In genomic region chrX:49058794-49059193, GRCh38 we compare ENCODE assay signal across 14 cellular contexts. TPM values are rescaled to one million over a fixed set of nuclear protein-coding genes. Genes with fewer than 3 reads are reported as not detected.
A peak's percentile ranks its signal among the peaks of the same experiment; 100 is the strongest.
DNase-seq lines count a peak whose midpoint lies in the region; ATAC-seq and TF ChIP-seq lines count a peak whose summit lies in the region.
"Had no signal": no experiment of that assay in that cellular context is flagged by ENCODE, and none has a peak within 500 bp of the region (broad histone marks: within the 10 kb centered on the region; RNA-seq: fewer than 3 reads in every experiment).

CCDC120 (plus strand) TSS chrX:49058999; CDS start chrX:49062042, 3,043 bp downstream.

- no peak within 1 kb of the TSS for H3K27ac Mint-ChIP-seq in CD4-positive, alpha-beta T cell
- H3K27ac Mint-ChIP-seq in naive thymus-derived CD4-positive, alpha-beta T cell = peak within 1 kb of the TSS in 3 of 9 donors; percentile 14 to 65 (median 28)
- H3K27ac Mint-ChIP-seq: brain; T-helper 2 cell treated with Interferon-gamma antibody and Interleukin-4, amounts not matched to agents 5 μg/mL and 100 μg/mL, for 36 hours had no signal

- no peaks in the 10 kb centered on the region for H3K9me3 ChIP-seq in CD4-positive, alpha-beta T cell (ENCODE audit: control insufficient read depth, low read length)
- no peaks in the 10 kb centered on the region for H3K9me3 ChIP-seq in OCI-LY1 (ENCODE audit: low read length)
- no peaks in the 10 kb centered on the region for H3K9me3 ChIP-seq in gastroesophageal sphincter
- no peaks in the 10 kb centered on the region for H3K9me3 ChIP-seq in naive thymus-derived CD4-positive, alpha-beta T cell (ENCODE audit: control insufficient read depth in 2 of 3, low read length in 3 of 3)
- H3K9me3 ChIP-seq: uterus had no signal

- no peaks in the 10 kb centered on the region for H3K79me2 ChIP-seq in OCI-LY1 (ENCODE audit: insufficient read depth, low read length)

- no peaks in the 10 kb centered on the region for H3K36me3 Mint-ChIP-seq in CD4-positive, alpha-beta T cell (ENCODE audit: low read depth)
- peaks cover 0 to 6% (median 0%) of the 10 kb centered on the region in 5 donors for H3K36me3 Mint-ChIP-seq in naive thymus-derived CD4-positive, alpha-beta T cell

- no peak for TF ChIP-seq CTCF in CD4-positive, alpha-beta T cell (IDR thresholded peaks at IDR 0.05)
- TF ChIP-seq CTCF in OCI-LY1 (IDR thresholded peaks at IDR 0.05; ENCODE audit: low read length) = no peak
- no peak for TF ChIP-seq CTCF in gastroesophageal sphincter (IDR thresholded peaks at IDR 0.05)

- no peak within 1 kb of the TSS for H2AFZ ChIP-seq in OCI-LY1 (ENCODE audit: low read length)

- CTCF ChIA-PET in CD4-positive, alpha-beta T cell (lab: Charles Lee) = no interaction called here
- CTCF ChIA-PET in naive thymus-derived CD4-positive, alpha-beta T cell (lab: Charles Lee) = interaction anchor here (0.6 kb wide), 1 partner anchor 1032 kb away, joined by 3 read pairs; no protein-coding TSS in a partner anchor

- H3K4me3 Mint-ChIP-seq in CD4-positive, alpha-beta T cell = no peak within 1 kb of the TSS
- H3K4me3 Mint-ChIP-seq in naive thymus-derived CD4-positive, alpha-beta T cell = no peak within 1 kb of the TSS
- H3K4me3 Mint-ChIP-seq: naive thymus-derived CD8-positive, alpha-beta T cell; T-helper 2 cell treated with Interferon-gamma antibody and Interleukin-4, amounts not matched to agents 5 μg/mL and 100 μg/mL, for 36 hours had no signal

- no peaks in the 10 kb centered on the region for H3K9me2 ChIP-seq in OCI-LY1 (ENCODE audit: low read depth, low read length)

- H3K4me3 ChIP-seq in OCI-LY1 (ENCODE audit: low read depth, low read length, poor library complexity, severe bottlenecking) = peak within 1 kb of the TSS; percentile 49
- peak within 1 kb of the TSS in 1 of 2 donors; percentile 10 for H3K4me3 ChIP-seq in gastroesophageal sphincter
- no peak within 1 kb of the TSS for H3K4me3 ChIP-seq in naive thymus-derived CD4-positive, alpha-beta T cell (ENCODE audit: low read length)
- H3K4me3 ChIP-seq: uterus had no signal

- whole genome bisulfite sequencing in gastroesophageal sphincter (ENCODE audit: low coverage in 1 of 2), 2 donors = no CpG with 5 or more reads among the region's 5 CpGs

- H3K36me3 ChIP-seq in OCI-LY1 (ENCODE audit: insufficient read depth, low read length) (no peaks in the 10 kb centered on the region), gastroesophageal sphincter (peaks cover 0 to 14% of the 10 kb centered on the region in 2 donors)
- H3K36me3 ChIP-seq in naive thymus-derived CD4-positive, alpha-beta T cell (ENCODE audit: control insufficient read depth in 2 of 3, insufficient read depth in 3 of 3, low read length in 3 of 3) = peaks cover 0 to 3% (median 0%) of the 10 kb centered on the region in 3 experiments
- H3K36me3 ChIP-seq: uterus had no signal

- no peak for DNase-seq in CD4-positive, alpha-beta T cell
- DNase-seq in naive thymus-derived CD4-positive, alpha-beta T cell = no peak
- no peak for DNase-seq in stimulated activated CD4-positive, alpha-beta T cell treated with anti-CD3 and anti-CD28 coated beads, Interleukin-2, amount 100 ng/mL, for 24 hours
- no peak for DNase-seq in activated naive CD4-positive, alpha-beta T cell (lab: John Stamatoyannopoulos, UW)
- DNase-seq: activated CD8-positive, alpha-beta memory T cell treated with anti-CD3 and anti-CD28 coated beads, Interleukin-2, amount 50 U/mL, for 4 hours; IMR-90; naive thymus-derived CD8-positive, alpha-beta T cell; uterus had no signal

- H3K4me1 ChIP-seq in OCI-LY1 (ENCODE audit: insufficient read depth, low read length, severe bottlenecking) = peaks cover 19% of the 10 kb centered on the region
- peaks cover 0 to 16% (median 0%) of the 10 kb centered on the region in 3 donors for H3K4me1 ChIP-seq in gastroesophageal sphincter
- H3K4me1 ChIP-seq in naive thymus-derived CD4-positive, alpha-beta T cell (ENCODE audit: control insufficient read depth in 2 of 2, insufficient read depth in 2 of 2, low read length in 2 of 2) = peaks cover 8% of the 10 kb centered on the region in 2 donors
- H3K4me1 ChIP-seq: uterus had no signal

- TF ChIP-seq EP300 in gastroesophageal sphincter (IDR thresholded peaks at IDR 0.05) = no peak

- H3K4me1 Mint-ChIP-seq in CD4-positive, alpha-beta T cell (ENCODE audit: low read depth) = peaks cover 21% of the 10 kb centered on the region
- H3K4me1 Mint-ChIP-seq in naive thymus-derived CD4-positive, alpha-beta T cell = peaks cover 10 to 27% (median 23%) of the 10 kb centered on the region in 7 donors

- peak within 1 kb of the TSS; percentile 34; the same call in 1 of the 2 replicates for H3K4me2 ChIP-seq in OCI-LY1 (ENCODE audit: low read length)

- intact Hi-C loops in CD4-positive, alpha-beta T cell (cut with DNase I, micrococcal nuclease) = no loop called here
- intact Hi-C loops in naive thymus-derived CD4-positive, alpha-beta T cell (cut with micrococcal nuclease) = no loop called here

- peak within 1 kb of the TSS; percentile 37; the same call in 1 of the 2 replicates for H3K9ac ChIP-seq in OCI-LY1 (ENCODE audit: low read length)

- POLR2A ChIA-PET in CD4-positive, alpha-beta T cell (lab: Charles Lee) = no interaction called here
- POLR2A ChIA-PET in naive thymus-derived CD4-positive, alpha-beta T cell (lab: Charles Lee) = no interaction called here

- H4K20me1 ChIP-seq in OCI-LY1 (ENCODE audit: insufficient read depth, low read length) = no peaks in the 10 kb centered on the region

- no peaks in the 10 kb centered on the region for H3K9me3 Mint-ChIP-seq in CD4-positive, alpha-beta T cell
- H3K9me3 Mint-ChIP-seq in naive thymus-derived CD4-positive, alpha-beta T cell = peaks cover 0 to 2% (median 0%) of the 10 kb centered on the region in 11 donors
- H3K9me3 Mint-ChIP-seq: naive thymus-derived CD8-positive, alpha-beta T cell; T-helper 2 cell treated with Interferon-gamma antibody and Interleukin-4, amounts not matched to agents 5 μg/mL and 100 μg/mL, for 36 hours had no signal

- no peaks in the 10 kb centered on the region for H3F3A ChIP-seq in OCI-LY1 (ENCODE audit: insufficient read depth, low read length)

- H3K27me3 Mint-ChIP-seq in CD4-positive, alpha-beta T cell = no peaks in the 10 kb centered on the region
- no peaks in the 10 kb centered on the region for H3K27me3 Mint-ChIP-seq in naive thymus-derived CD4-positive, alpha-beta T cell
- H3K27me3 Mint-ChIP-seq: naive thymus-derived CD8-positive, alpha-beta T cell had no signal

- no peak for ATAC-seq in CD4-positive, alpha-beta T cell (ENCODE audit: poor library complexity)
- no peak for ATAC-seq in gastroesophageal sphincter
- no peak for ATAC-seq in naive thymus-derived CD4-positive, alpha-beta T cell
- no peak for ATAC-seq in GM21786 (IDR thresholded peaks at IDR 0.05; ENCODE audit: unreplicated experiment)
- ATAC-seq in GM21381 (IDR thresholded peaks at IDR 0.05; ENCODE audit: unreplicated experiment) = no peak
- ATAC-seq: naive thymus-derived CD8-positive, alpha-beta T cell had no signal

- TF ChIP-seq POLR2A in gastroesophageal sphincter (IDR thresholded peaks at IDR 0.05) = no peak

- H3K27me3 ChIP-seq in CD4-positive, alpha-beta T cell (ENCODE audit: control insufficient read depth, insufficient read depth, low read length) = no peaks in the 10 kb centered on the region
- H3K27me3 ChIP-seq in OCI-LY1 (ENCODE audit: insufficient read depth, low read length) = no peaks in the 10 kb centered on the region
- H3K27me3 ChIP-seq in gastroesophageal sphincter = no peaks in the 10 kb centered on the region
- H3K27me3 ChIP-seq in naive thymus-derived CD4-positive, alpha-beta T cell (ENCODE audit: control insufficient read depth in 2 of 2, insufficient read depth in 2 of 2, low read length in 2 of 2) = no peaks in the 10 kb centered on the region
- H3K27me3 ChIP-seq: uterus had no signal

- no peak within 1 kb of the TSS for H3K27ac ChIP-seq in CD4-positive, alpha-beta T cell (ENCODE audit: low read depth, low read length)
- no peak within 1 kb of the TSS for H3K27ac ChIP-seq in OCI-LY1 (ENCODE audit: low read depth, low read length, poor library complexity, severe bottlenecking)
- peak within 1 kb of the TSS in 3 of 4 donors; percentile 24 to 55 (median 46) for H3K27ac ChIP-seq in gastroesophageal sphincter
- no peak within 1 kb of the TSS for H3K27ac ChIP-seq in naive thymus-derived CD4-positive, alpha-beta T cell (ENCODE audit: low read depth, low read length)

RNA-seq across cellular contexts. Expression of gene CCDC120, which starts in this region (rescaled TPM):
- total RNA-seq in CD4-positive, alpha-beta T cell = 10 to 100 TPM; 11.5 to 12.2 TPM
- 1 to 10 TPM; 1.1 to 4.7 (median 2.5) TPM for total RNA-seq in gastroesophageal sphincter
- 10 to 100 TPM in 4 of 5 experiments, 1 to 10 TPM in 1; 7.6 to 15.1 (median 11.3) TPM for total RNA-seq in naive thymus-derived CD4-positive, alpha-beta T cell
- polyA plus RNA-seq in naive thymus-derived CD4-positive, alpha-beta T cell = 1 to 10 TPM; 1.3 to 1.6 TPM

Comparison
In these comparisons a context has a peak if more than half of its experiments do, and no peak if none do; other contexts are left out.
1. H3K27ac ChIP-seq: peak in gastroesophageal sphincter (3 of 4); none in CD4-positive, alpha-beta T cell (single experiment), OCI-LY1 (single experiment) and naive thymus-derived CD4-positive, alpha-beta T cell (single experiment).